In genomic region chrX:154017766-154018517, GRCh38 we compare ENCODE assay signal across 11 cellular contexts. TPM values are rescaled to one million over a fixed set of nuclear protein-coding genes. Genes with fewer than 3 reads are reported as not detected.
DNase-seq lines count a peak whose midpoint lies in the region; ATAC-seq, FAIRE-seq and TF ChIP-seq lines count a peak whose summit lies in the region.
"Had no signal": no experiment of that assay in that cellular context is flagged by ENCODE, and none has a peak within 500 bp of the region (broad histone marks: within the 10 kb centered on the region; RNA-seq: fewer than 3 reads in every experiment).

No MANE protein-coding gene starts in this region.

- H3K4me3 ChIP-seq in ACC112 (ENCODE audit: low read depth, low read length) (peak overlapping the region; percentile 90), GM23338 (no peak overlapping the region), mesenchymal stem cell (ENCODE audit: insufficient read depth in 1 of 2, low read depth in 1 of 2, low read length in 2 of 2) (peak overlapping the region; percentile 30 to 76), left lung (peak overlapping the region in 1 of 2 donors; percentile 62)

- peaks cover 11% of the 10 kb centered on the region for H3K79me1 ChIP-seq in mesenchymal stem cell (replicated peaks; ENCODE audit: low read length, poor library complexity, severe bottlenecking)

- H3K27ac ChIP-seq in ACC112 (ENCODE audit: low read depth, low read length) (no peak overlapping the region), GM23338 (ENCODE audit: low read depth) (no peak overlapping the region), mesenchymal stem cell (ENCODE audit: low read length, poor library complexity, severe bottlenecking) (no peak overlapping the region), left lung (no peak overlapping the region)

- H3K18ac ChIP-seq in mesenchymal stem cell (ENCODE audit: low read depth in 1 of 2, low read length in 2 of 2) = no peak overlapping the region

- H2AK5ac ChIP-seq in mesenchymal stem cell (ENCODE audit: low read length, severe bottlenecking) = no peak overlapping the region

- H3K4me1 ChIP-seq in ACC112 (ENCODE audit: control insufficient read depth, insufficient read depth, low read length, unreplicated experiment) = peaks cover 21% of the 10 kb centered on the region
- H3K4me1 ChIP-seq in GM23338 (ENCODE audit: insufficient read depth) = peaks cover 6% of the 10 kb centered on the region; the same call in 1 of the 2 replicates
- peaks cover 35% of the 10 kb centered on the region for H3K4me1 ChIP-seq in mesenchymal stem cell (ENCODE audit: control insufficient read depth, insufficient read depth, low read depth, low read length)
- peaks cover 0 to 28% of the 10 kb centered on the region in 2 donors for H3K4me1 ChIP-seq in left lung

- peak overlapping the region; percentile 88 for H3K9ac ChIP-seq in mesenchymal stem cell (ENCODE audit: low read length)

- no peak overlapping the region for H2AFZ ChIP-seq in ACC112 (ENCODE audit: low read length, unreplicated experiment)
- H2AFZ ChIP-seq in GM23338 = no peak overlapping the region
- no peak overlapping the region for H2AFZ ChIP-seq in mesenchymal stem cell (ENCODE audit: low read depth, low read length)

- no peak overlapping the region for H2BK120ac ChIP-seq in mesenchymal stem cell (ENCODE audit: low read depth, low read length)

- DNase-seq in GM23338 (ENCODE audit: low spot score) = no peak
- DNase-seq in mesenchymal stem cell = no peak
- no peak for DNase-seq in left lung
- no peak for DNase-seq in inferior parietal cortex (ENCODE audit: extremely low spot score)
- no peak for DNase-seq in HTR-8/SVneo (ENCODE audit: insufficient read length, low spot score)
- DNase-seq: EL, NCI-H2227 treated with DMSO at 0.1 percent for 48 hours had no signal

- WGBS in mesenchymal stem cell = 96% methylated on average over 21 of the region's 26 CpGs

- H3K4me2 ChIP-seq in GM23338 = no peak overlapping the region
- peak overlapping the region; percentile 81 for H3K4me2 ChIP-seq in mesenchymal stem cell (ENCODE audit: low read length, poor library complexity, severe bottlenecking)

- no peak overlapping the region for H3K27ac Mint-ChIP-seq in GM23338
- peak overlapping the region; percentile 91 for H3K27ac Mint-ChIP-seq in activated naive CD8-positive, alpha-beta T cell

- no peaks in the 10 kb centered on the region for H3K9me2 ChIP-seq in GM23338 (ENCODE audit: insufficient read depth)

- no peak overlapping the region for H4K8ac ChIP-seq in mesenchymal stem cell (ENCODE audit: low read length)

- H3K79me2 ChIP-seq in ACC112 (ENCODE audit: control insufficient read depth, insufficient read depth, low read length, unreplicated experiment) (peaks cover 32% of the 10 kb centered on the region), GM23338 (replicated peaks; ENCODE audit: insufficient read depth) (no peaks in the 10 kb centered on the region)

- H3K36me3 ChIP-seq in ACC112 (ENCODE audit: insufficient read depth, low read length) = no peaks in the 10 kb centered on the region
- no peaks in the 10 kb centered on the region for H3K36me3 ChIP-seq in GM23338 (ENCODE audit: insufficient read depth)
- peaks cover 34 to 52% of the 10 kb centered on the region in 2 experiments for H3K36me3 ChIP-seq in mesenchymal stem cell (ENCODE audit: control insufficient read depth in 1 of 2, insufficient read depth in 2 of 2, low read depth in 1 of 2, low read length in 2 of 2)
- H3K36me3 ChIP-seq in left lung = peaks cover 0 to 50% of the 10 kb centered on the region in 2 donors

- H2BK5ac ChIP-seq in mesenchymal stem cell (ENCODE audit: low read depth, low read length, poor library complexity, severe bottlenecking) = no peak overlapping the region

- no peak for ATAC-seq in GM23338
- no peak for ATAC-seq in left lung
- ATAC-seq in HG03196 (IDR thresholded peaks at IDR 0.05; ENCODE audit: unreplicated experiment) = no peak

- FAIRE-seq in HTR-8/SVneo (lab: Jason Lieb, UNC) = no peak
- FAIRE-seq: colon had no signal

- peaks cover 16% of the 10 kb centered on the region; the same call in 2 of the 3 replicates for H3K36me3 Mint-ChIP-seq in GM23338 (ENCODE audit: low read depth)
- H3K36me3 Mint-ChIP-seq in activated naive CD8-positive, alpha-beta T cell = no peaks in the 10 kb centered on the region

- no peak overlapping the region for H2BK15ac ChIP-seq in mesenchymal stem cell (ENCODE audit: low read depth, poor library complexity, severe bottlenecking)

- TF ChIP-seq CTCF in GM23338 (conservative IDR thresholded peaks at IDR 0.05; ENCODE audit: low read depth in 2 of 2) = no peak
- TF ChIP-seq CTCF in left lung (IDR thresholded peaks at IDR 0.05) = no peak

- intact Hi-C loops in left lung (cut with DNase I) = no loop called here

- no peaks in the 10 kb centered on the region for H4K20me1 ChIP-seq in GM23338 (replicated peaks; ENCODE audit: insufficient read depth)

- H3K14ac ChIP-seq in mesenchymal stem cell (ENCODE audit: low read length in 2 of 2) = no peak overlapping the region

- no peaks in the 10 kb centered on the region for H3F3A ChIP-seq in GM23338 (replicated peaks; ENCODE audit: low read depth)

- H4K91ac ChIP-seq in mesenchymal stem cell (ENCODE audit: low read length) = peak overlapping the region; percentile 27

- H3K9me3 Mint-ChIP-seq in GM23338 = no peaks in the 10 kb centered on the region
- no peaks in the 10 kb centered on the region for H3K9me3 Mint-ChIP-seq in activated naive CD8-positive, alpha-beta T cell (ENCODE audit: low read depth)

- H3K4me1 Mint-ChIP-seq in GM23338 = peaks cover 33% of the 10 kb centered on the region
- H3K4me1 Mint-ChIP-seq in activated naive CD8-positive, alpha-beta T cell (ENCODE audit: low read depth) = peaks cover 22% of the 10 kb centered on the region

- no peak overlapping the region for H3K23ac ChIP-seq in mesenchymal stem cell (ENCODE audit: low read length in 2 of 2)

- peak overlapping the region in 1 of 2 experiments; percentile 49 for H3K4ac ChIP-seq in mesenchymal stem cell (ENCODE audit: low read depth in 1 of 2, low read length in 2 of 2)

- H3K9me3 ChIP-seq in mesenchymal stem cell (ENCODE audit: control insufficient read depth, low read length) = no peaks in the 10 kb centered on the region
- no peaks in the 10 kb centered on the region for H3K9me3 ChIP-seq in left lung

- H3K4me3 Mint-ChIP-seq in GM23338 = 0 out of 3 replicates have a peak overlapping the region, but pooled peaks have one; percentile 17
- peak overlapping the region; percentile 90 for H3K4me3 Mint-ChIP-seq in activated naive CD8-positive, alpha-beta T cell

- no peak overlapping the region for H2BK12ac ChIP-seq in mesenchymal stem cell (ENCODE audit: low read length in 2 of 2)

- peaks cover 5% of the 10 kb centered on the region for H3K27me3 Mint-ChIP-seq in GM23338 (ENCODE audit: insufficient read depth, low read depth, poor library complexity)
- H3K27me3 Mint-ChIP-seq in activated naive CD8-positive, alpha-beta T cell = no peaks in the 10 kb centered on the region

- H3K27me3 ChIP-seq in ACC112 (ENCODE audit: insufficient read depth, low read length) = no peaks in the 10 kb centered on the region
- H3K27me3 ChIP-seq in GM23338 (ENCODE audit: insufficient read depth) = no peaks in the 10 kb centered on the region
- peaks cover 0 to 10% of the 10 kb centered on the region in 2 experiments for H3K27me3 ChIP-seq in mesenchymal stem cell (ENCODE audit: control insufficient read depth in 1 of 2, insufficient read depth in 1 of 2, low read length in 2 of 2)
- H3K27me3 ChIP-seq in left lung = no peaks in the 10 kb centered on the region

TF ChIP-seq in GM23338, 12 proteins besides CTCF, POLR2A, EP300 and RAD21 (continues in another document):
- TF ChIP-seq POLR2AphosphoS5 (IDR thresholded peaks at IDR 0.05; ENCODE audit: low read depth) (no peak), EZH2 (IDR thresholded peaks at IDR 0.05; ENCODE audit: low read depth, unreplicated experiment) (no peak), ETS1 (IDR thresholded peaks at IDR 0.05) (no peak), NANOG (IDR thresholded peaks at IDR 0.05; ENCODE audit: borderline replicate concordance) (no peak)

RNA-seq across cellular contexts. Expression of gene IRAK1, which starts 1.8 kb away (rescaled TPM):
- total RNA-seq in GM23338 (2014; rRNA removed; shearing (Covaris generic)) = 30.4 and 38.0 TPM in 2 replicates
- polyA plus RNA-seq in GM23338 (2016; fragmentation: Nextera tagmentation; extraction: Ambion mirVana) = 21.6 and 23.0 TPM in 2 replicates
- polyA plus RNA-seq in mesenchymal stem cell (2013, experiment 1 of 2) = 92.3 TPM
- 88.1 TPM for polyA plus RNA-seq in mesenchymal stem cell (2013, experiment 2 of 2)
- 100 to 1,000 TPM in 1 of 2 donors, 10 to 100 TPM in 1; 92.1 to 172 TPM for total RNA-seq in left lung

RNA-seq across cellular contexts. Expression of gene TMEM187, which starts 45.4 kb away (rescaled TPM):
- total RNA-seq in GM23338 (2014; rRNA removed; shearing (Covaris generic)) = 4.4 and 9.7 TPM in 2 replicates
- 2.4 and 2.5 TPM in 2 replicates for polyA plus RNA-seq in GM23338 (2016; fragmentation: Nextera tagmentation; extraction: Ambion mirVana)
- 5.8 TPM for polyA plus RNA-seq in mesenchymal stem cell (2013, experiment 1 of 2)
- 5.5 TPM for polyA plus RNA-seq in mesenchymal stem cell (2013, experiment 2 of 2)
- 10 to 100 TPM in 1 of 2 donors, 1 to 10 TPM in 1; 8.8 to 13.5 TPM for total RNA-seq in left lung

RNA-seq across cellular contexts. Expression of gene HCFC1, which starts 46.3 kb away (rescaled TPM):
- total RNA-seq in GM23338 (2014; rRNA removed; shearing (Covaris generic)) = 169 and 188 TPM in 2 replicates
- 33.0 and 33.2 TPM in 2 replicates for polyA plus RNA-seq in GM23338 (2016; fragmentation: Nextera tagmentation; extraction: Ambion mirVana)
- polyA plus RNA-seq in mesenchymal stem cell (2013, experiment 1 of 2) = 27.2 TPM
- polyA plus RNA-seq in mesenchymal stem cell (2013, experiment 2 of 2) = 23.7 TPM
- total RNA-seq in left lung = 10 to 100 TPM; 46.6 to 58.1 TPM
